In the genomic region with DNA sequence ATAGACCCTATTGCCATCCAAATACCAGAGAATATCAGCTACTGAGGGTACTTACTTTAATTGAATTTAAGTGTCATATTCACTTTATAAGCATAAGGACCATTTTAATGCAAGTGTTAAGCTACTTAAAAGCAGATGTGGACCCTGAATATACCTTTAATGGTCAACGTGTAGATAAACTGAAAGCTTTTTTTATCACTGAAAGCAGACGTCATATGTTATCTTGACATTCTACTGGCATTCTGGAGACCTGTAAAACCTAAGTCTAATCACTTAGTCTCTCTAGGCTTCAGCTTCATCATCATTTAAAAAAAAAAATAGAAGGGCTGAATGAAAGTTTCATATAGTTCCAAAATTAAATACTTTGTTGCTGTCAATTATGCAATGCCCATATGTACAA, we compare ENCODE assay signal across 26 cellular contexts.
A peak's percentile ranks its signal among the peaks of the same experiment; 100 is the strongest.
DNase-seq lines count a peak whose midpoint lies in the region; ATAC-seq and TF ChIP-seq lines count a peak whose summit lies in the region.
"Had no signal": no experiment of that assay in that cellular context is flagged by ENCODE, and none has a peak within 500 bp of the region (broad histone marks: within the 10 kb centered on the region; RNA-seq: fewer than 3 reads in every experiment).

No MANE protein-coding gene starts in this region.

- no peaks in the 10 kb centered on the region for H3K9me3 ChIP-seq in neural progenitor cell (ENCODE audit: low read depth)
- H3K9me3 ChIP-seq: BE2C, HAP-1 had no signal

- H3K4me2 ChIP-seq in neural progenitor cell, result no peak overlapping the region
- H3K4me2 ChIP-seq: KMS-11 had no signal

- no peaks in the 10 kb centered on the region for H3K9me3 Mint-ChIP-seq in activated T-cell treated with anti-CD3 and anti-CD28 coated beads, Interleukin-2, amount 50 U/mL, for 72 hours
- H3K9me3 Mint-ChIP-seq in activated T-cell treated with anti-CD3 and anti-CD28 coated beads, Interleukin-2, amount 50 U/mL, for 4 hours, result no peaks in the 10 kb centered on the region
- no peaks in the 10 kb centered on the region for H3K9me3 Mint-ChIP-seq in neural progenitor cell
- H3K9me3 Mint-ChIP-seq: CD14-positive monocyte; CD8-positive, alpha-beta memory T cell had no signal

- peak overlapping the region in 52 of 59 donors; percentile 29 to 91 (median 76) for H3K27ac ChIP-seq in dorsolateral prefrontal cortex
- no peak overlapping the region for H3K27ac ChIP-seq in neural progenitor cell
- H3K27ac ChIP-seq: 22Rv1, KMS-11 had no signal

- H4K20me1 ChIP-seq in neural progenitor cell (ENCODE audit: low read depth), result peaks cover 27% of the 10 kb centered on the region

- H3K4me1 Mint-ChIP-seq in activated T-cell treated with anti-CD3 and anti-CD28 coated beads, Interleukin-2, amount 50 U/mL, for 72 hours (ENCODE audit: low read depth), result no peaks in the 10 kb centered on the region
- H3K4me1 Mint-ChIP-seq in activated T-cell treated with anti-CD3 and anti-CD28 coated beads, Interleukin-2, amount 50 U/mL, for 4 hours (ENCODE audit: low read depth), result no peaks in the 10 kb centered on the region
- H3K4me1 Mint-ChIP-seq in neural progenitor cell, result peaks cover 6% of the 10 kb centered on the region
- H3K4me1 Mint-ChIP-seq: CD14-positive monocyte; CD8-positive, alpha-beta memory T cell had no signal

- H3K27me3 ChIP-seq in dorsolateral prefrontal cortex, result no peaks in the 10 kb centered on the region
- no peaks in the 10 kb centered on the region for H3K27me3 ChIP-seq in neural progenitor cell
- H3K27me3 ChIP-seq: BE2C had no signal

- no peak overlapping the region for H2AFZ ChIP-seq in neural progenitor cell (replicated peaks)

- H3K36me3 ChIP-seq in neural progenitor cell, result peaks cover 17% of the 10 kb centered on the region
- H3K36me3 ChIP-seq: BE2C, HAP-1 had no signal

- intact Hi-C loops in dorsolateral prefrontal cortex (cut with DNase I), result loop anchor here in 1 of 2 donors (2.0 kb wide), 1 partner anchor 116 kb away; a partner anchor contains a TSS

- H3K27me3 Mint-ChIP-seq in activated T-cell treated with anti-CD3 and anti-CD28 coated beads, Interleukin-2, amount 50 U/mL, for 72 hours (ENCODE audit: low read depth), result peaks cover 7% of the 10 kb centered on the region
- H3K27me3 Mint-ChIP-seq in activated T-cell treated with anti-CD3 and anti-CD28 coated beads, Interleukin-2, amount 50 U/mL, for 4 hours (ENCODE audit: low read depth), result no peaks in the 10 kb centered on the region
- H3K27me3 Mint-ChIP-seq in neural progenitor cell (ENCODE audit: insufficient read depth, low read depth), result no peaks in the 10 kb centered on the region

- no peak overlapping the region for H3K4me3 Mint-ChIP-seq in activated T-cell treated with anti-CD3 and anti-CD28 coated beads, Interleukin-2, amount 50 U/mL, for 72 hours
- no peak overlapping the region for H3K4me3 Mint-ChIP-seq in activated T-cell treated with anti-CD3 and anti-CD28 coated beads, Interleukin-2, amount 50 U/mL, for 4 hours
- no peak overlapping the region for H3K4me3 Mint-ChIP-seq in neural progenitor cell
- H3K4me3 Mint-ChIP-seq: CD14-positive monocyte; CD8-positive, alpha-beta memory T cell had no signal

- no peak for DNase-seq in activated T-cell treated with anti-CD3 and anti-CD28 coated beads, Interleukin-2, amount 50 U/mL, for 72 hours
- no peak for DNase-seq in activated T-cell treated with anti-CD3 and anti-CD28 coated beads, Interleukin-2, amount 50 U/mL, for 4 hours
- DNase-seq in OCI-M1 (lab: John Stamatoyannopoulos, UW) (peak; percentile 42), dorsolateral prefrontal cortex (no peak), neural progenitor cell (ENCODE audit: low spot score) (no peak), hippocampal formation (lab: John Stamatoyannopoulos, UW) (no peak)
- no peak for DNase-seq in NK-92 treated with Interleukin-12 subunit alpha and Interleukin-12 subunit beta, amount 100 ng/mL, for 24 hours (lab: John Stamatoyannopoulos, UW)
- DNase-seq: BE2C; CD8-positive, alpha-beta memory T cell; DMS 273 treated with DMSO at 0.1 percent for 48 hours; DMS79; EL; GF-D8; GOT3; IMR-90; MM.1S; NCI-H1694; NCI-H2081; NCI-H2171 treated with DMSO at 0.1 percent for 48 hours; NCI-H345; NCI-H510A treated with DMSO at 0.1 percent for 48 hours; NCI-H774 had no signal

- no peak overlapping the region for H3K9ac ChIP-seq in neural progenitor cell
- H3K9ac ChIP-seq: KMS-11 had no signal

- peak overlapping the region; percentile 48 for H3K27ac Mint-ChIP-seq in activated T-cell treated with anti-CD3 and anti-CD28 coated beads, Interleukin-2, amount 50 U/mL, for 72 hours
- H3K27ac Mint-ChIP-seq in neural progenitor cell, result no peak overlapping the region
- H3K27ac Mint-ChIP-seq: CD14-positive monocyte had no signal

- peaks cover 32% of the 10 kb centered on the region for H3K79me2 ChIP-seq in neural progenitor cell (ENCODE audit: low read depth)

- no peaks in the 10 kb centered on the region for H3K36me3 Mint-ChIP-seq in activated T-cell treated with anti-CD3 and anti-CD28 coated beads, Interleukin-2, amount 50 U/mL, for 72 hours (ENCODE audit: insufficient read depth in 2 of 2)
- no peaks in the 10 kb centered on the region for H3K36me3 Mint-ChIP-seq in activated T-cell treated with anti-CD3 and anti-CD28 coated beads, Interleukin-2, amount 50 U/mL, for 4 hours (ENCODE audit: insufficient read depth)
- H3K36me3 Mint-ChIP-seq in neural progenitor cell, result peaks cover 7% of the 10 kb centered on the region
- H3K36me3 Mint-ChIP-seq: CD14-positive monocyte had no signal

- H3F3A ChIP-seq in neural progenitor cell (ENCODE audit: low read depth), result peaks cover 3% of the 10 kb centered on the region

- no peak for ATAC-seq in activated T-cell treated with anti-CD3 and anti-CD28 coated beads, Interleukin-2, amount 50 U/mL, for 72 hours (replicated peaks in 1 of 2)
- no peak for ATAC-seq in activated T-cell treated with anti-CD3 and anti-CD28 coated beads, Interleukin-2, amount 50 U/mL, for 4 hours

- H3K4me1 ChIP-seq in neural progenitor cell, result peaks cover 24% of the 10 kb centered on the region
- H3K4me1 ChIP-seq: BE2C had no signal

- H3K4me3 ChIP-seq in dorsolateral prefrontal cortex (no peak overlapping the region), neural progenitor cell (no peak overlapping the region)
- H3K4me3 ChIP-seq: HAP-1 had no signal

- TF ChIP-seq CTCF in dorsolateral prefrontal cortex (IDR thresholded peaks at IDR 0.05 in 54 of 56, conservative IDR thresholded peaks at IDR 0.05 in 2 of 56; ENCODE audit: low read depth in 1 of 56, partially characterized antibody in 56 of 56) (no peak), neural progenitor cell (IDR thresholded peaks at IDR 0.05) (no peak)
